In genomic region chr11:29963068-29963467, GRCh38 we compare ENCODE assay signal across 30 cellular contexts. TPM values are rescaled to one million over a fixed set of nuclear protein-coding genes. Genes with fewer than 3 reads are reported as not detected.
"Had no signal": no experiment of that assay in that cellular context is flagged by ENCODE, and none has a peak within 500 bp of the region (broad histone marks: within the 10 kb centered on the region; RNA-seq: fewer than 3 reads in every experiment).

No MANE protein-coding gene starts in this region.

- ATAC-seq: effector memory CD8-positive, alpha-beta T cell; esophagus mucosa; gastrocnemius medialis; gastroesophageal sphincter; heart left ventricle had no signal

- H3K4me3 ChIP-seq: colonic mucosa, coronary artery, dorsolateral prefrontal cortex, esophagus muscularis mucosa, esophagus squamous epithelium, gastrocnemius medialis, gastroesophageal sphincter, heart left ventricle, heart right ventricle had no signal

- H3K27me3 ChIP-seq: colonic mucosa, dorsolateral prefrontal cortex, esophagus muscularis mucosa, esophagus squamous epithelium, foreskin keratinocyte, gastrocnemius medialis, gastroesophageal sphincter, heart left ventricle, heart right ventricle had no signal

- DNase-seq: colonic mucosa; cortex of kidney; dermis blood vessel endothelial cell; dorsolateral prefrontal cortex; effector CD4-positive, alpha-beta T cell; effector CD8-positive, alpha-beta T cell; effector memory CD4-positive, alpha-beta T cell; effector memory CD8-positive, alpha-beta T cell; endodermal cell; erythroblast; esophagus squamous epithelium; foreskin fibroblast; foreskin keratinocyte; gastrocnemius medialis; glutamatergic neuron; head of caudate nucleus; heart left ventricle; heart right ventricle had no signal

- H3K4me1 ChIP-seq: colonic mucosa, esophagus muscularis mucosa, esophagus squamous epithelium, foreskin keratinocyte, gastrocnemius medialis, gastroesophageal sphincter had no signal

- H3K27ac ChIP-seq: colonic mucosa, coronary artery, epithelial cell of prostate, esophagus muscularis mucosa, esophagus squamous epithelium, foreskin keratinocyte, gastrocnemius medialis, gastroesophageal sphincter had no signal

- H3K36me3 ChIP-seq: colonic mucosa, esophagus muscularis mucosa, esophagus squamous epithelium, gastrocnemius medialis, gastroesophageal sphincter, heart left ventricle, heart right ventricle had no signal

- H3K9me3 ChIP-seq: colonic mucosa, esophagus muscularis mucosa, esophagus squamous epithelium, gastrocnemius medialis, gastroesophageal sphincter, heart left ventricle, heart right ventricle had no signal

RNA-seq across cellular contexts. Expression of gene KCNA4, which starts 53.8 kb away (rescaled TPM):
- total RNA-seq: dermis blood vessel endothelial cell, dermis microvascular lymphatic vessel endothelial cell, endothelial cell of umbilical vein, epithelial cell of proximal tubule, esophagus mucosa, esophagus squamous epithelium, fibroblast of villous mesenchyme, foreskin keratinocyte, glomerular endothelial cell had no signal
- polyA plus RNA-seq: endothelial cell of umbilical vein, esophagus, fibroblast of lung, foreskin keratinocyte had no signal
